17 cellular contexts compared by ENCODE assay signal in the genomic region with DNA sequence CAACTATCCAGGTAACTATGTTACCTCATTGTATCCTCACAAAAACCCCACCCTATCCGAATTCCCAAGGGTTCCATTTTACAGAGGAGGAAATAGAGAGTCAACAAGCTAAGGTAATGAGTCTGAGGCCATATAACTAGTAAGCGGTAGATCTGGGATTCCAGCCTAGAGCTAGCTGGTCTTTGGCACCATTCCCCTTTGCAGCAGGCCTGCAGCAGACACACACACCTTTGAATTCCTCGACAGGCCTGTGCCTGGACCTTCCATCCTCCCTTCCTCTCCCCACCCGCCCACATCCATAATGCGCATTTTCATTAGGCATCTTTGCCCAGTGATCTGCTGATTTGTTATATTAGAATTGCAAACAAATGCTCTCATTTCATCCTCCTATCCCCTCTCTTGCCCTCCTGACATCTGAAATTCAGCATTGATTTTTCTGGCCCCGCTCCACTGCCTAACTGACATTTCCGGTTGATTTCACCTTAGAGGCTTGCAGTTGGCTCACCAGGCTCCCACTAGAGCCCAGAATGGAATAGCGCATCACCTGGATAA.
"Had no signal": no experiment of that assay in that cellular context is flagged by ENCODE, and none has a peak within 500 bp of the region (broad histone marks: within the 10 kb centered on the region; RNA-seq: fewer than 3 reads in every experiment).

No MANE protein-coding gene starts in this region.

- H3K4me3 Mint-ChIP-seq: activated CD4-positive, alpha-beta T cell treated with anti-CD3 and anti-CD28 coated beads for 36 hours; stimulated activated memory B cell treated with anti-CD40 and anti-IgM and Interleukin-4, amounts not matched to agents 10 μg/mL and 1 μg/mL and 100 μg/mL, for 72 hours had no signal

- ATAC-seq: activated CD4-positive, alpha-beta T cell treated with anti-CD3 and anti-CD28 coated beads for 36 hours; gastrocnemius medialis; heart left ventricle; mucosa of descending colon had no signal

- H3K27me3 Mint-ChIP-seq: activated CD4-positive, alpha-beta T cell treated with anti-CD3 and anti-CD28 coated beads for 36 hours had no signal

- DNase-seq: activated CD4-positive, alpha-beta T cell treated with anti-CD3 and anti-CD28 coated beads for 36 hours; activated CD8-positive, alpha-beta memory T cell treated with anti-CD3 and anti-CD28 coated beads, Interleukin-2, amount 50 U/mL, for 48 hours; activated gamma-delta T cell treated with Interleukin-2 at 50 U/mL for 16 hours; aorta; cerebellar nuclear complex; erythroblast; gastrocnemius medialis; heart left ventricle; islet precursor cell; mucosa of descending colon; naive thymus-derived CD4-positive, alpha-beta T cell; posterior cingulate gyrus; stimulated activated CD4-positive, alpha-beta T cell treated with anti-CD3 and anti-CD28 coated beads, Interleukin-2, amount 100 ng/mL, for 48 hours; tibial artery; uterus; WERI-Rb-1 had no signal

- H3K27ac Mint-ChIP-seq: activated CD4-positive, alpha-beta T cell treated with anti-CD3 and anti-CD28 coated beads for 36 hours; stimulated activated memory B cell treated with anti-CD40 and anti-IgM and Interleukin-4, amounts not matched to agents 10 μg/mL and 1 μg/mL and 100 μg/mL, for 72 hours had no signal

- H3K36me3 Mint-ChIP-seq: stimulated activated memory B cell treated with anti-CD40 and anti-IgM and Interleukin-4, amounts not matched to agents 10 μg/mL and 1 μg/mL and 100 μg/mL, for 72 hours had no signal
